ENCODE assay signal across 8 cellular contexts in genomic region chr14:87952307-87953094, GRCh38. TPM values are rescaled to one million over a fixed set of nuclear protein-coding genes. Genes with fewer than 3 reads are reported as not detected.
DNase-seq lines count a peak whose midpoint lies in the region; ATAC-seq, FAIRE-seq and TF ChIP-seq lines count a peak whose summit lies in the region.

No MANE protein-coding gene starts in this region.

- no peak overlapping the region for H3K4me3 ChIP-seq in K562
- no peak overlapping the region for H3K4me3 ChIP-seq in PC-9
- no peak overlapping the region for H3K4me3 ChIP-seq in SK-N-SH (ENCODE audit: low read depth in 2 of 2, low read length in 1 of 2)
- no peak overlapping the region for H3K4me3 ChIP-seq in mammary epithelial cell (replicated peaks in 1 of 3; ENCODE audit: insufficient read depth in 1 of 3, low read depth in 2 of 3, low read length in 3 of 3)

- H3K9ac ChIP-seq in K562 (ENCODE audit: insufficient read depth in 1 of 2, low read depth in 2 of 2, low read length in 2 of 2) (no peak overlapping the region), SK-N-SH (no peak overlapping the region), mammary epithelial cell (ENCODE audit: insufficient read depth, low read length) (no peak overlapping the region)

- intact Hi-C loops in K562 (cut with micrococcal nuclease) (no loop called here), PC-9 (cut with micrococcal nuclease; ENCODE audit: unreplicated experiment) (no loop called here), mammary epithelial cell (cut with micrococcal nuclease) (no loop called here)

- BruUV-seq in K562 (replicated peaks; lab: Mats Ljungman, UMichigan) (no TSS peak), PC-9 (replicated peaks; lab: Mats Ljungman, UMichigan) (no TSS peak), mammary epithelial cell (replicated peaks; lab: Mats Ljungman, UMichigan) (no TSS peak)

- H3K79me2 ChIP-seq in K562 (ENCODE audit: control insufficient read depth, insufficient read depth, low read length) (no peaks in the 10 kb centered on the region), PC-9 (ENCODE audit: low read depth) (no peaks in the 10 kb centered on the region), SK-N-SH (ENCODE audit: insufficient read depth) (no peaks in the 10 kb centered on the region), mammary epithelial cell (ENCODE audit: insufficient read depth, low read length) (no peaks in the 10 kb centered on the region)

- DNase-seq in K562 (ENCODE audit: extremely low read depth in 1 of 4, low spot score in 3 of 4) (no peak), PC-9 (no peak), SK-N-SH (no peak), mammary epithelial cell (no peak), SKM-1 (lab: John Stamatoyannopoulos, UW; ENCODE audit: unreplicated experiment) (no peak)

- H3K27me3 ChIP-seq in K562 (ENCODE audit: control insufficient read depth in 2 of 2, insufficient read depth in 2 of 2, low read length in 2 of 2) (no peaks in the 10 kb centered on the region), PC-9 (ENCODE audit: insufficient read depth, low read depth) (peaks cover 4% of the 10 kb centered on the region; the same call in 1 of the 2 replicates), SK-N-SH (ENCODE audit: insufficient read depth) (no peaks in the 10 kb centered on the region), mammary epithelial cell (ENCODE audit: insufficient read depth, low read length) (no peaks in the 10 kb centered on the region)

- WGBS in K562 (ENCODE audit: insufficient coverage, low coverage, missing lambda C conversion rate), result 62% methylated on average over 3 of the region's 3 CpGs
- WGBS in SK-N-SH (ENCODE audit: low lambda C conversion rate), result 90% methylated on average over 3 of the region's 3 CpGs
- WGBS in mammary epithelial cell (ENCODE audit: low coverage, missing lambda C conversion rate), result 82% methylated on average over 3 of the region's 3 CpGs

- ATAC-seq in GM18508 (IDR thresholded peaks at IDR 0.05; ENCODE audit: insufficient read depth, unreplicated experiment) (peak; percentile 60), GM21381 (IDR thresholded peaks at IDR 0.05; ENCODE audit: unreplicated experiment) (peak; percentile 89), HG03196 (IDR thresholded peaks at IDR 0.05; ENCODE audit: unreplicated experiment) (peak; percentile 92), K562 (0 out of 3 replicates have a peak, but pooled peaks have one; percentile 39)

- H3K27ac ChIP-seq in K562 (ENCODE audit: extremely low read depth, low read depth, low read length) (no peak overlapping the region), PC-9 (no peak overlapping the region), SK-N-SH (ENCODE audit: low read depth in 2 of 2, low read length in 1 of 2) (no peak overlapping the region), mammary epithelial cell (ENCODE audit: insufficient read depth, low read depth, low read length) (no peak overlapping the region)

- H3F3A ChIP-seq in PC-9 (ENCODE audit: insufficient read depth, low read depth), result no peaks in the 10 kb centered on the region
- H3F3A ChIP-seq in SK-N-SH (replicated peaks; ENCODE audit: insufficient read depth), result no peaks in the 10 kb centered on the region

- no peak overlapping the region for H2AFZ ChIP-seq in K562 (ENCODE audit: low read depth, low read length)
- no peak overlapping the region for H2AFZ ChIP-seq in PC-9
- no peak overlapping the region for H2AFZ ChIP-seq in SK-N-SH (ENCODE audit: low read depth)
- no peak overlapping the region for H2AFZ ChIP-seq in mammary epithelial cell (ENCODE audit: low read depth, low read length)

- no peak for TF ChIP-seq RAD21 in K562 (CRISPR knock-in tag; conservative IDR thresholded peaks at IDR 0.05 in 1 of 2, IDR thresholded peaks at IDR 0.05 in 1 of 2)
- TF ChIP-seq RAD21 in SK-N-SH (IDR thresholded peaks at IDR 0.05; ENCODE audit: low read length), result no peak

- dilution Hi-C loops in mammary epithelial cell (cut with HindIII; ENCODE audit: low sequenced_read_pairs), result no loop called here

- CTCF ChIA-PET in K562 (lab: Yijun Ruan, JAX; ENCODE audit: low intra/inter-chr PET ratio) (no interaction called here), PC-9 (lab: Charles Lee) (no interaction called here), SK-N-SH (lab: Yijun Ruan, JAX) (interaction anchor here (0.9 to 1.7 kb wide), 4 partner anchors 7 to 237 kb away, joined by 3 to 4 read pairs (median 3); no protein-coding TSS in a partner anchor), mammary epithelial cell (lab: Charles Lee; ENCODE audit: low non-redundant PET) (no interaction called here)

- TF ChIP-seq POLR2A in K562 (conservative IDR thresholded peaks at IDR 0.05), result no peak

- H3K4me1 ChIP-seq in K562 (replicated peaks in 1 of 2; ENCODE audit: control insufficient read depth in 2 of 2, insufficient read depth in 2 of 2, low read length in 2 of 2) (no peaks in the 10 kb centered on the region; a peak in 1 of 5 replicates), PC-9 (replicated peaks; ENCODE audit: insufficient read depth) (no peaks in the 10 kb centered on the region), SK-N-SH (ENCODE audit: control insufficient read depth in 1 of 2, insufficient read depth in 2 of 2, low read depth in 1 of 2, low read length in 1 of 2) (no peaks in the 10 kb centered on the region), mammary epithelial cell (ENCODE audit: insufficient read depth, low read length) (no peaks in the 10 kb centered on the region)

- no peaks in the 10 kb centered on the region for H4K20me1 ChIP-seq in K562 (replicated peaks; ENCODE audit: control insufficient read depth, insufficient read depth, low read length)
- no peaks in the 10 kb centered on the region for H4K20me1 ChIP-seq in PC-9 (ENCODE audit: insufficient read depth)
- no peaks in the 10 kb centered on the region for H4K20me1 ChIP-seq in SK-N-SH (ENCODE audit: insufficient read depth)
- no peaks in the 10 kb centered on the region for H4K20me1 ChIP-seq in mammary epithelial cell (ENCODE audit: insufficient read depth, low read length)

- POLR2A ChIA-PET in K562 (lab: Yijun Ruan, JAX) (no interaction called here), PC-9 (lab: Charles Lee; ENCODE audit: unreplicated experiment) (no interaction called here), SK-N-SH (lab: Yijun Ruan, JAX) (no interaction called here)

- no peaks in the 10 kb centered on the region for H3K9me2 ChIP-seq in PC-9 (ENCODE audit: insufficient read depth)
- no peaks in the 10 kb centered on the region for H3K9me2 ChIP-seq in SK-N-SH

- TF ChIP-seq EP300 in K562 (IDR thresholded peaks at IDR 0.05; ENCODE audit: low read length) (no peak), SK-N-SH (IDR thresholded peaks at IDR 0.05; ENCODE audit: borderline replicate concordance in 1 of 2, low read depth in 1 of 2, low read length in 1 of 2) (no peak)

- H3K9me1 ChIP-seq in K562 (ENCODE audit: control insufficient read depth, insufficient read depth, low read length), result no peaks in the 10 kb centered on the region

- no peaks in the 10 kb centered on the region for H3K9me3 ChIP-seq in K562 (replicated peaks; ENCODE audit: control insufficient read depth, insufficient read depth, low read depth, low read length)
- no peaks in the 10 kb centered on the region for H3K9me3 ChIP-seq in PC-9 (ENCODE audit: insufficient read depth, low read depth)
- H3K9me3 ChIP-seq in SK-N-SH, result no peaks in the 10 kb centered on the region
- no peaks in the 10 kb centered on the region for H3K9me3 ChIP-seq in mammary epithelial cell (replicated peaks; ENCODE audit: insufficient read depth, low read length)

- in situ Hi-C loops in K562 (cut with MboI), result no loop called here
- in situ Hi-C loops in mammary epithelial cell (cut with MboI; ENCODE audit: low sequenced_read_pairs in 2 of 2), result no loop called here

- no peak for TF ChIP-seq CTCF in K562 (IDR thresholded peaks at IDR 0.05 in 2 of 3, conservative IDR thresholded peaks at IDR 0.05 in 1 of 3; ENCODE audit: insufficient read depth in 2 of 3, low read depth in 1 of 3, low read length in 3 of 3)
- TF ChIP-seq CTCF in PC-9 (conservative IDR thresholded peaks at IDR 0.05), result no peak
- TF ChIP-seq CTCF in SK-N-SH (IDR thresholded peaks at IDR 0.05), result no peak
- no peak for TF ChIP-seq CTCF in mammary epithelial cell (conservative IDR thresholded peaks at IDR 0.05 in 1 of 2, IDR thresholded peaks at IDR 0.05 in 1 of 2; ENCODE audit: extremely low read depth in 1 of 2, insufficient read depth in 1 of 2, low read depth in 1 of 2, low read length in 2 of 2)

- H3K36me3 ChIP-seq in K562 (ENCODE audit: control insufficient read depth, insufficient read depth, low read length), result no peaks in the 10 kb centered on the region
- H3K36me3 ChIP-seq in PC-9 (ENCODE audit: low read depth), result no peaks in the 10 kb centered on the region
- H3K36me3 ChIP-seq in SK-N-SH (replicated peaks in 1 of 2; ENCODE audit: control insufficient read depth in 1 of 2, insufficient read depth in 2 of 2, low read length in 1 of 2), result no peaks in the 10 kb centered on the region
- H3K36me3 ChIP-seq in mammary epithelial cell (ENCODE audit: insufficient read depth, low read length), result no peaks in the 10 kb centered on the region

- H3K4me2 ChIP-seq in K562 (ENCODE audit: insufficient read depth, low read length) (no peak overlapping the region), PC-9 (no peak overlapping the region), SK-N-SH (no peak overlapping the region), mammary epithelial cell (ENCODE audit: insufficient read depth, low read depth, low read length) (no peak overlapping the region)

- no peak for FAIRE-seq in K562 (lab: Jason Lieb, UNC)

RNA-seq across cellular contexts. Expression of gene GALC, which starts 40.5 kb away (rescaled TPM):
- 11.5 and 32.3 TPM in 2 replicates for total RNA-seq in K562 (2011; cell fraction: chromatin; rRNA removed; ENCODE audit: low replicate concordance)
- total RNA-seq in K562 (2011; cell fraction: nucleolus; rRNA removed), result 9.7 and 12.8 TPM in 2 replicates
- 19.5 and 23.9 TPM in 2 replicates for total RNA-seq in K562 (2011; cell fraction: nucleoplasm; rRNA removed)
- total RNA-seq in K562 (2014; rRNA removed) (6.9 and 12.4 TPM in 2 replicates), K562 (2014; rRNA removed; fragmentation: Illumina TruSeq; extraction: Trizol) (9.2 and 9.4 TPM in 2 replicates), K562 (2015; rRNA removed; fragmentation: Illumina TruSeq; extraction: Trizol) (14.6 and 15.0 TPM in 2 replicates), K562 (2021) (6.8 and 7.3 TPM in 2 replicates), PC-9 (2021) (2.0 and 4.2 TPM in 2 replicates), mammary epithelial cell (10 to 100 TPM in 1 of 2 donors, 1 to 10 TPM in 1; 7.1 to 20.2 TPM)
- polyA plus RNA-seq in K562 (2011; rRNA removed) (14.0 and 15.1 TPM in 2 replicates), K562 (2014; fragmentation: Illumina TruSeq; extraction: Trizol) (7.8 and 7.9 TPM in 2 replicates), K562 (2014; fragmentation: Nextera tagmentation; extraction: Ambion mirVana) (1 to 10 TPM; 1.6 to 2.9 TPM), K562 (2014; rRNA removed) (6.5 and 7.6 TPM in 2 replicates), SK-N-SH (2012; rRNA removed) (9.7 and 10.9 TPM in 2 replicates), mammary epithelial cell (4.5 TPM)
- 4.3 and 9.1 TPM in 2 replicates for polyA plus RNA-seq in K562 (2011; cell fraction: cytosol; rRNA removed)
- polyA plus RNA-seq in K562 (2011; cell fraction: nucleus; rRNA removed), result 10.0 and 14.7 TPM in 2 replicates
- polyA plus RNA-seq in K562 (2012), result 10.4 and 20.1 TPM in 2 replicates
- 17.3 and 21.2 TPM in 2 replicates for polyA minus RNA-seq in K562 (2011; rRNA and poly(A)+ RNA removed)
- 8.4 and 10.6 TPM in 2 replicates for polyA minus RNA-seq in K562 (2011; cell fraction: cytosol; rRNA and poly(A)+ RNA removed)
- polyA minus RNA-seq in K562 (2011; cell fraction: nucleus; rRNA and poly(A)+ RNA removed), result 12.8 and 14.8 TPM in 2 replicates
- polyA plus RNA-seq in SK-N-SH (2012; cell fraction: cytosol; rRNA removed), result 11.7 and 12.8 TPM in 2 replicates
- 6.1 and 8.3 TPM in 2 replicates for polyA plus RNA-seq in SK-N-SH (2012; cell fraction: nucleus; rRNA removed)
- polyA minus RNA-seq in mammary epithelial cell, result 28.0 TPM

RNA-seq across cellular contexts. Expression of gene GPR65, which starts 52.4 kb away (rescaled TPM):
- not detected in 2 replicates for total RNA-seq in K562 (2011; cell fraction: chromatin; rRNA removed; ENCODE audit: low replicate concordance)
- total RNA-seq in K562 (2011; cell fraction: nucleolus; rRNA removed), result not detected in 2 replicates
- total RNA-seq in K562 (2011; cell fraction: nucleoplasm; rRNA removed), result not detected in 2 replicates
- total RNA-seq in K562 (2014; rRNA removed) (0.04 TPM in 1 of 2 replicates, not detected in the other), K562 (2014; rRNA removed; fragmentation: Illumina TruSeq; extraction: Trizol) (0.03 TPM in 1 of 2 replicates, not detected in the other), K562 (2015; rRNA removed; fragmentation: Illumina TruSeq; extraction: Trizol) (0.11 and 0.26 TPM in 2 replicates), K562 (2021) (0.04 TPM in 2 replicates), PC-9 (2021) (not detected in 2 replicates), mammary epithelial cell (not detected)
- polyA plus RNA-seq in K562 (2011; rRNA removed) (not detected in 2 replicates), K562 (2014; fragmentation: Illumina TruSeq; extraction: Trizol) (not detected in 2 replicates), K562 (2014; fragmentation: Nextera tagmentation; extraction: Ambion mirVana) (under 1 TPM in 1 of 2 experiments, not detected in 1; 0.03 TPM), K562 (2014; rRNA removed) (not detected in 2 replicates), SK-N-SH (2012; rRNA removed) (under 0.01 TPM in 1 of 2 replicates, not detected in the other), mammary epithelial cell (not detected)
- polyA plus RNA-seq in K562 (2011; cell fraction: cytosol; rRNA removed), result not detected in 2 replicates
- not detected in 2 replicates for polyA plus RNA-seq in K562 (2011; cell fraction: nucleus; rRNA removed)
- polyA plus RNA-seq in K562 (2012), result 0.05 and 0.14 TPM in 2 replicates
- polyA minus RNA-seq in K562 (2011; rRNA and poly(A)+ RNA removed), result not detected in 2 replicates
- polyA minus RNA-seq in K562 (2011; cell fraction: cytosol; rRNA and poly(A)+ RNA removed), result not detected in 2 replicates
- not detected in 2 replicates for polyA minus RNA-seq in K562 (2011; cell fraction: nucleus; rRNA and poly(A)+ RNA removed)
- polyA plus RNA-seq in SK-N-SH (2012; cell fraction: cytosol; rRNA removed), result 0.01 and 0.03 TPM in 2 replicates
- 0.01 TPM in 1 of 2 replicates, not detected in the other for polyA plus RNA-seq in SK-N-SH (2012; cell fraction: nucleus; rRNA removed)
- not detected for polyA minus RNA-seq in mammary epithelial cell

Comparison
In these comparisons a context has a peak if more than half of its experiments do, and no peak if none do; other contexts are left out.
1. ATAC-seq: peak in every context shown above with its lines; median percentile 92 in HG03196; 89 in GM21381; 60 in GM18508; 39 in K562.